In genomic region chr5:6715271-6715670, GRCh38 we compare ENCODE assay signal across 8 cellular contexts. TPM values are rescaled to one million over a fixed set of nuclear protein-coding genes. Genes with fewer than 3 reads are reported as not detected.
A peak's percentile ranks its signal among the peaks of the same experiment; 100 is the strongest.
DNase-seq lines count a peak whose midpoint lies in the region; ATAC-seq, FAIRE-seq and TF ChIP-seq lines count a peak whose summit lies in the region.

No MANE protein-coding gene starts in this region.

- peak overlapping the region; percentile 63 to 91 (median 87) for H3K27ac Mint-ChIP-seq in brain

- no peaks in the 10 kb centered on the region for H3K9me3 ChIP-seq in heart right ventricle
- no peaks in the 10 kb centered on the region for H3K9me3 ChIP-seq in mesodermal cell (ENCODE audit: control insufficient read depth, low read length)

- no peaks in the 10 kb centered on the region for H3K27me3 ChIP-seq in heart right ventricle

- ATAC-seq in heart right ventricle = no peak
- ATAC-seq in HG03175 (IDR thresholded peaks at IDR 0.05; ENCODE audit: unreplicated experiment) = no peak
- no peak for ATAC-seq in HG03135 (IDR thresholded peaks at IDR 0.05; ENCODE audit: unreplicated experiment)

- peaks cover 25% of the 10 kb centered on the region for H3K36me3 Mint-ChIP-seq in brain

- H3K9me3 Mint-ChIP-seq in brain = peaks cover 0 to 5% (median 0%) of the 10 kb centered on the region in 5 experiments

- H3K4me1 Mint-ChIP-seq in brain = peaks cover 64% of the 10 kb centered on the region

- intact Hi-C loops in heart right ventricle (cut with DNase I) = loop anchor here in 2 of 10 donors (2.0 to 10.0 kb wide), 2 partner anchors 80 to 82 kb away; partner anchors contain the start of genes NSUN2 (in 2 of the 2) and SRD5A1 (in 2 of the 2)
- intact Hi-C loops in cardiac septum (cut with DNase I) = no loop called here

- peak overlapping the region; percentile 91 to 95 (median 93) for H3K4me3 Mint-ChIP-seq in brain

- TF ChIP-seq CTCF in heart right ventricle (IDR thresholded peaks at IDR 0.05) (no peak), brain (conservative IDR thresholded peaks at IDR 0.05) (no peak)

- peak overlapping the region; percentile 13 to 69 (median 60) for H3K4me3 ChIP-seq in heart right ventricle
- H3K4me3 ChIP-seq in mesodermal cell (ENCODE audit: extremely low read depth, insufficient read depth, low read length, poor library complexity, severe bottlenecking) = peak overlapping the region; percentile 54
- H3K4me3 ChIP-seq in urinary bladder (ENCODE audit: low read depth, low read length) = peak overlapping the region; percentile 94

- no peaks in the 10 kb centered on the region for H3K27me3 Mint-ChIP-seq in brain

- no peak for FAIRE-seq in urothelium cell line (lab: Jason Lieb, UNC)

- DNase-seq in heart right ventricle (peak in 1 of 2 donors; percentile 2), cardiac septum (ENCODE audit: low spot score) (no peak), urothelium cell line (ENCODE audit: low spot score) (no peak)

- WGBS in heart right ventricle, 2 donors = 51% methylated on average over 6 of the region's 6 CpGs
- 71 to 89% methylated on average over 3 to 5 of the region's 6 CpGs for WGBS in mesodermal cell (ENCODE audit: insufficient coverage in 2 of 2), 2 experiments
- 44% methylated on average over 6 of the region's 6 CpGs for WGBS in urinary bladder

- peaks cover 5 to 68% (median 59%) of the 10 kb centered on the region in 9 donors for H3K4me1 ChIP-seq in heart right ventricle
- peaks cover 18% of the 10 kb centered on the region for H3K4me1 ChIP-seq in mesodermal cell (ENCODE audit: control insufficient read depth, insufficient read depth, low read length, poor library complexity, severe bottlenecking)
- peaks cover 3% of the 10 kb centered on the region for H3K4me1 ChIP-seq in urinary bladder (ENCODE audit: insufficient read depth)

- peak overlapping the region in 1 of 10 donors; percentile 5 for H3K27ac ChIP-seq in heart right ventricle
- H3K27ac ChIP-seq in mesodermal cell (ENCODE audit: low read depth, low read length, severe bottlenecking) = no peak overlapping the region
- no peak overlapping the region for H3K27ac ChIP-seq in urinary bladder (ENCODE audit: low read depth)

- H3K36me3 ChIP-seq in heart right ventricle (peaks cover 0 to 12% (median 0%) of the 10 kb centered on the region in 9 donors), mesodermal cell (ENCODE audit: control insufficient read depth, insufficient read depth, low read length) (peaks cover 35% of the 10 kb centered on the region), urinary bladder (ENCODE audit: insufficient read depth) (no peaks in the 10 kb centered on the region)

RNA-seq across cellular contexts. Expression of gene TENT4A, which starts 2.0 kb away (rescaled TPM):
- total RNA-seq in heart right ventricle = 10 to 100 TPM in 8 of 10 donors, 1 to 10 TPM in 2; 8.8 to 13.7 (median 11.7) TPM
- polyA plus RNA-seq in heart right ventricle = 1 to 10 TPM; 4.2 to 8.9 TPM
- total RNA-seq in cardiac septum = 18.4 TPM
- 20.8 TPM for polyA plus RNA-seq in brain (ENCODE audit: insufficient read depth, low read depth, low replicate concordance)
- polyA plus RNA-seq in mesodermal cell (2013, experiment 1 of 2) = 19.0 TPM
- 22.3 TPM for polyA plus RNA-seq in mesodermal cell (2013, experiment 2 of 2)
- 26.8 TPM for total RNA-seq in urinary bladder
- 13.0 TPM for polyA plus RNA-seq in urinary bladder
